ENCODE assay signal across 8 cellular contexts in genomic region chr1:169484107-169484506, GRCh38. TPM values are rescaled to one million over a fixed set of nuclear protein-coding genes. Genes with fewer than 3 reads are reported as not detected.
DNase-seq lines count a peak whose midpoint lies in the region; ATAC-seq and TF ChIP-seq lines count a peak whose summit lies in the region.

No MANE protein-coding gene starts in this region.

- H3K27me3 Mint-ChIP-seq in activated naive CD8-positive, alpha-beta T cell treated with anti-CD3 and anti-CD28 coated beads for 36 hours: no peaks in the 10 kb centered on the region

- TF ChIP-seq RAD21 in liver (IDR thresholded peaks at IDR 0.05): no peak

- no peak for TF ChIP-seq POLR2A in heart left ventricle (IDR thresholded peaks at IDR 0.05)

- TF ChIP-seq CTCF in heart left ventricle (IDR thresholded peaks at IDR 0.05) (no peak), liver (IDR thresholded peaks at IDR 0.05; ENCODE audit: low read depth, low read length, missing input control) (no peak)

- peak overlapping the region; percentile 88 to 92 for H3K9ac ChIP-seq in liver (ENCODE audit: low read depth in 1 of 2, low read length in 2 of 2)

- peaks cover 2% of the 10 kb centered on the region for H3K9me3 Mint-ChIP-seq in activated naive CD8-positive, alpha-beta T cell treated with anti-CD3 and anti-CD28 coated beads for 36 hours

- H3K4me3 ChIP-seq in heart left ventricle (peak overlapping the region; percentile 50 to 95 (median 84)), liver (ENCODE audit: low read depth in 1 of 3, low read length in 3 of 3) (peak overlapping the region; percentile 70 to 82 (median 74)), urinary bladder (ENCODE audit: low read depth, low read length) (peak overlapping the region; percentile 77)

- intact Hi-C loops in heart left ventricle (cut with DNase I) (loop anchor here in 2 of 10 donors (10.0 kb wide), 1 partner anchor 311 kb away; the partner anchor contains the start of gene METTL18 (in 2 of the 2)), Right ventricle myocardium superior (cut with DNase I) (no loop called here)

- H3K27ac Mint-ChIP-seq in activated naive CD8-positive, alpha-beta T cell treated with anti-CD3 and anti-CD28 coated beads for 36 hours: no peak overlapping the region

- no peak for DNase-seq in heart left ventricle
- no peak for DNase-seq in Right ventricle myocardium superior
- no peak for DNase-seq in activated naive CD8-positive, alpha-beta T cell treated with anti-CD3 and anti-CD28 coated beads for 36 hours

- H3K27ac ChIP-seq in heart left ventricle (peak overlapping the region; percentile 70 to 99 (median 98)), liver (ENCODE audit: low read depth in 1 of 2, low read length in 2 of 2) (peak overlapping the region; percentile 96 to 98), urinary bladder (ENCODE audit: low read depth) (peak overlapping the region; percentile 99)

- 43 to 63% (median 53%) methylated on average over 4 of the region's 4 CpGs for WGBS in heart left ventricle, 4 donors
- 35% methylated on average over 4 of the region's 4 CpGs for WGBS in liver
- 77% methylated on average over 4 of the region's 4 CpGs for WGBS in urinary bladder

- no peaks in the 10 kb centered on the region for H3K27me3 ChIP-seq in heart left ventricle
- no peaks in the 10 kb centered on the region for H3K27me3 ChIP-seq in liver (ENCODE audit: control insufficient read depth in 4 of 4, insufficient read depth in 4 of 4, low read length in 3 of 4)

- ATAC-seq in heart left ventricle: no peak
- no peak for ATAC-seq in Right ventricle myocardium superior (ENCODE audit: poor library complexity)
- ATAC-seq in GM19324 (IDR thresholded peaks at IDR 0.05; ENCODE audit: low FRiP score, unreplicated experiment): no peak
- no peak for ATAC-seq in HG03045 (IDR thresholded peaks at IDR 0.05; ENCODE audit: unreplicated experiment)
- ATAC-seq in GM21529 (IDR thresholded peaks at IDR 0.05; ENCODE audit: unreplicated experiment): no peak

- peak overlapping the region; percentile 88 for H3K4me3 Mint-ChIP-seq in activated naive CD8-positive, alpha-beta T cell treated with anti-CD3 and anti-CD28 coated beads for 36 hours

- H3K36me3 ChIP-seq in heart left ventricle: no peaks in the 10 kb centered on the region
- no peaks in the 10 kb centered on the region for H3K36me3 ChIP-seq in liver (ENCODE audit: control insufficient read depth in 4 of 4, insufficient read depth in 3 of 4, low read depth in 1 of 4, low read length in 3 of 4)
- no peaks in the 10 kb centered on the region for H3K36me3 ChIP-seq in urinary bladder (ENCODE audit: insufficient read depth)

- H3K36me3 Mint-ChIP-seq in activated naive CD8-positive, alpha-beta T cell treated with anti-CD3 and anti-CD28 coated beads for 36 hours: peaks cover 17% of the 10 kb centered on the region

- peaks cover 66% of the 10 kb centered on the region for H3K4me1 Mint-ChIP-seq in activated naive CD8-positive, alpha-beta T cell treated with anti-CD3 and anti-CD28 coated beads for 36 hours

- no peaks in the 10 kb centered on the region for H3K9me3 ChIP-seq in heart left ventricle
- no peaks in the 10 kb centered on the region for H3K9me3 ChIP-seq in liver (ENCODE audit: control insufficient read depth in 4 of 4, low read length in 3 of 4)

- peaks cover 0 to 41% (median 19%) of the 10 kb centered on the region in 12 donors for H3K4me1 ChIP-seq in heart left ventricle
- peaks cover 8 to 54% (median 29%) of the 10 kb centered on the region in 4 donors for H3K4me1 ChIP-seq in liver (ENCODE audit: control insufficient read depth in 4 of 4, insufficient read depth in 4 of 4, low read length in 3 of 4)
- H3K4me1 ChIP-seq in urinary bladder (ENCODE audit: insufficient read depth): peaks cover 3% of the 10 kb centered on the region

TF ChIP-seq in liver, 16 proteins besides CTCF, POLR2A, EP300 and RAD21:
- TF ChIP-seq YY1 (IDR thresholded peaks at IDR 0.05) (no peak), SP1 (IDR thresholded peaks at IDR 0.05) (no peak), HNF4G (IDR thresholded peaks at IDR 0.05) (no peak), GABPA (IDR thresholded peaks at IDR 0.05 in 1 of 2, conservative IDR thresholded peaks at IDR 0.05 in 1 of 2) (no peak), TAF1 (conservative IDR thresholded peaks at IDR 0.05) (no peak)

RNA-seq across cellular contexts. Expression of gene SLC19A2, which starts 1.6 kb away (rescaled TPM):
- total RNA-seq in heart left ventricle (10 to 100 TPM in 6 of 9 donors, 1 to 10 TPM in 3; 8.2 to 27.3 (median 13.8) TPM), Right ventricle myocardium superior (15.6 TPM), liver (10 to 100 TPM; 14.3 to 18.7 TPM), urinary bladder (24.2 TPM)
- polyA plus RNA-seq in heart left ventricle (10 to 100 TPM; 14.9 to 67.2 TPM), liver (1 to 10 TPM; 4.8 to 5.3 TPM), urinary bladder (23.6 TPM)
- total RNA-seq in activated naive CD8-positive, alpha-beta T cell treated with anti-CD3 and anti-CD28 coated beads for 36 hours: 1 to 10 TPM; 6.2 to 6.5 TPM

RNA-seq across cellular contexts. Expression of gene CCDC181, which starts 56.8 kb away (rescaled TPM):
- total RNA-seq in heart left ventricle (1 to 10 TPM in 5 of 9 donors, under 1 TPM in 4; 0.24 to 1.5 (median 1.2) TPM), Right ventricle myocardium superior (0.56 TPM), liver (under 1 TPM in 1 of 2 donors, not detected in 1; 0.08 TPM), urinary bladder (2.0 TPM)
- polyA plus RNA-seq in heart left ventricle (1 to 10 TPM in 1 of 2 donors, under 1 TPM in 1; 0.42 to 1.8 TPM), liver (under 1 TPM in 1 of 2 donors, not detected in 1; 0.02 TPM), urinary bladder (0.24 TPM)
- total RNA-seq in activated naive CD8-positive, alpha-beta T cell treated with anti-CD3 and anti-CD28 coated beads for 36 hours: under 1 TPM; 0.52 to 0.62 TPM
